1 cellular context compared by ENCODE assay signal in genomic region chr2:48145845-48146452, GRCh38.
TF ChIP-seq lines count a peak whose summit lies in the region.

No MANE protein-coding gene starts in this region.

TF ChIP-seq in H1, 55 proteins besides CTCF, POLR2A, EP300 and RAD21:
- TF ChIP-seq BCL11A (IDR thresholded peaks at IDR 0.05; ENCODE audit: low read depth in 2 of 2, low read length in 2 of 2) (no peak), PHF8 (conservative IDR thresholded peaks at IDR 0.05; ENCODE audit: low read depth, low read length) (no peak), GTF2F1 (IDR thresholded peaks at IDR 0.05; ENCODE audit: borderline replicate concordance, low read depth, low read length) (no peak), SP2 (IDR thresholded peaks at IDR 0.05; ENCODE audit: low read length) (no peak), CHD2 (IDR thresholded peaks at IDR 0.05; ENCODE audit: low read length) (no peak), NANOG (IDR thresholded peaks at IDR 0.05; ENCODE audit: insufficient read depth, low read depth, low read length, poor library complexity, severe bottlenecking) (no peak)
